In genomic region chr17:81166033-81166472, GRCh38 we compare ENCODE assay signal across 9 cellular contexts. TPM values are rescaled to one million over a fixed set of nuclear protein-coding genes. Genes with fewer than 3 reads are reported as not detected.
A peak's percentile ranks its signal among the peaks of the same experiment; 100 is the strongest.
DNase-seq lines count a peak whose midpoint lies in the region; ATAC-seq and TF ChIP-seq lines count a peak whose summit lies in the region.
"Had no signal": no experiment of that assay in that cellular context is flagged by ENCODE, and none has a peak within 500 bp of the region (broad histone marks: within the 10 kb centered on the region; RNA-seq: fewer than 3 reads in every experiment).

AATK (minus strand) TSS chr17:81166221; CDS start chr17:81165992, 229 bp downstream.

- BruUV-seq in IMR-90 (replicated peaks; lab: Mats Ljungman, UMichigan) (no TSS peak), OCI-LY7 (replicated peaks; lab: Mats Ljungman, UMichigan) (no TSS peak)

- TF ChIP-seq POLR2A in IMR-90 (IDR thresholded peaks at IDR 0.05; ENCODE audit: low read depth, low read length) (no peak), gastroesophageal sphincter (IDR thresholded peaks at IDR 0.05) (no peak)

- peaks cover 17% of the 10 kb centered on the region for H3K27me3 Mint-ChIP-seq in activated T-helper 1 cell treated with anti-CD3 and anti-CD28 coated beads, Interleukin-12 subunit alpha, Interleukin-12 subunit beta, Interleukin-2, Interleukin-4 antibody, amounts not matched to agents 30 ng/mL and 10 ng/mL and 1 ng/mL, durations not matched to agents 14 hours and 24 hours and 36 hours (ENCODE audit: insufficient read depth)

- DNase-seq in IMR-90 (no peak), occipital lobe (lab: John Stamatoyannopoulos, UW) (no peak), GOT3 (lab: John Stamatoyannopoulos, UW) (no peak), OCI-LY7 (ENCODE audit: low spot score) (no peak)
- DNase-seq in activated T-helper 1 cell treated with anti-CD3 and anti-CD28 coated beads, Interleukin-12 subunit alpha, Interleukin-12 subunit beta, Interleukin-2, Interleukin-4 antibody, amounts not matched to agents 30 ng/mL and 10 ng/mL and 1 ng/mL, durations not matched to agents 14 hours and 24 hours and 36 hours (ENCODE audit: low spot score): no peak
- no peak for DNase-seq in activated CD4-positive, alpha-beta T cell treated with anti-CD3 and anti-CD28 coated beads, Interleukin-2, amount 50 U/mL, for 1 hour
- DNase-seq: activated CD8-positive, alpha-beta memory T cell treated with anti-CD3 and anti-CD28 coated beads, Interleukin-2, amount 10 ng/mL, durations not matched to agents 7 days and 5 days had no signal

- H3K9me2 ChIP-seq in OCI-LY7 (ENCODE audit: insufficient read depth, low read length): no peaks in the 10 kb centered on the region

- peak; percentile 25; the same call in 1 of the 2 replicates for ATAC-seq in IMR-90 (ENCODE audit: low read depth)
- peak; percentile 29 for ATAC-seq in gastroesophageal sphincter
- ATAC-seq: activated CD8-positive, alpha-beta memory T cell treated with anti-CD3 and anti-CD28 coated beads, Interleukin-2, amount 10 ng/mL, durations not matched to agents 7 days and 5 days had no signal

- H2AK5ac ChIP-seq in IMR-90 (ENCODE audit: low read depth, low read length): no peak within 1 kb of the TSS

- no peaks in the 10 kb centered on the region for H3K9me1 ChIP-seq in IMR-90 (ENCODE audit: insufficient read depth, low read length)

- H3K4me1 ChIP-seq in ACC112 (ENCODE audit: control insufficient read depth, insufficient read depth, low read length, unreplicated experiment): no peaks in the 10 kb centered on the region
- H3K4me1 ChIP-seq in IMR-90 (ENCODE audit: control insufficient read depth, insufficient read depth, low read length): no peaks in the 10 kb centered on the region
- H3K4me1 ChIP-seq in gastroesophageal sphincter: peaks cover 0 to 26% (median 11%) of the 10 kb centered on the region in 3 donors
- no peaks in the 10 kb centered on the region for H3K4me1 ChIP-seq in OCI-LY7 (ENCODE audit: insufficient read depth, low read length, poor library complexity, severe bottlenecking)

- H4K91ac ChIP-seq in IMR-90 (ENCODE audit: insufficient read depth, low read depth, low read length): no peak within 1 kb of the TSS

- POLR2A ChIA-PET in IMR-90 (lab: Charles Lee; ENCODE audit: unreplicated experiment): no interaction called here
- POLR2A ChIA-PET in OCI-LY7 (lab: Charles Lee): no interaction called here

- in situ Hi-C loops in IMR-90 (cut with MboI; ENCODE audit: low sequenced_read_pairs): no loop called here

- no peak within 1 kb of the TSS for H4K5ac ChIP-seq in IMR-90 (ENCODE audit: low read depth, low read length)

- H2BK15ac ChIP-seq in IMR-90 (ENCODE audit: low read depth, low read length): no peak within 1 kb of the TSS

- H3K27ac Mint-ChIP-seq in activated T-helper 1 cell treated with anti-CD3 and anti-CD28 coated beads, Interleukin-12 subunit alpha, Interleukin-12 subunit beta, Interleukin-2, Interleukin-4 antibody, amounts not matched to agents 30 ng/mL and 10 ng/mL and 1 ng/mL, durations not matched to agents 14 hours and 24 hours and 36 hours: no peak within 1 kb of the TSS
- H3K27ac Mint-ChIP-seq: activated CD8-positive, alpha-beta memory T cell treated with anti-CD3 and anti-CD28 coated beads, Interleukin-2, amount 10 ng/mL, durations not matched to agents 7 days and 5 days had no signal

- intact Hi-C loops in IMR-90 (cut with micrococcal nuclease) (no loop called here), OCI-LY7 (cut with micrococcal nuclease; ENCODE audit: unreplicated experiment) (no loop called here)
- intact Hi-C loops in activated T-helper 1 cell treated with anti-CD3 and anti-CD28 coated beads, Interleukin-12 subunit alpha, Interleukin-12 subunit beta, Interleukin-2, Interleukin-4 antibody, amounts not matched to agents 30 ng/mL and 10 ng/mL and 1 ng/mL, durations not matched to agents 14 hours and 24 hours and 36 hours (cut with micrococcal nuclease): no loop called here

- no peak for TF ChIP-seq RAD21 in IMR-90 (IDR thresholded peaks at IDR 0.05; ENCODE audit: low read length)

- H3K9me3 Mint-ChIP-seq in activated T-helper 1 cell treated with anti-CD3 and anti-CD28 coated beads, Interleukin-12 subunit alpha, Interleukin-12 subunit beta, Interleukin-2, Interleukin-4 antibody, amounts not matched to agents 30 ng/mL and 10 ng/mL and 1 ng/mL, durations not matched to agents 14 hours and 24 hours and 36 hours: no peaks in the 10 kb centered on the region

- no peak within 1 kb of the TSS for H3K9ac ChIP-seq in IMR-90 (ENCODE audit: low read depth, low read length)

- no peak within 1 kb of the TSS for H3K4me3 Mint-ChIP-seq in activated T-helper 1 cell treated with anti-CD3 and anti-CD28 coated beads, Interleukin-12 subunit alpha, Interleukin-12 subunit beta, Interleukin-2, Interleukin-4 antibody, amounts not matched to agents 30 ng/mL and 10 ng/mL and 1 ng/mL, durations not matched to agents 14 hours and 24 hours and 36 hours
- H3K4me3 Mint-ChIP-seq: activated CD8-positive, alpha-beta memory T cell treated with anti-CD3 and anti-CD28 coated beads, Interleukin-2, amount 10 ng/mL, durations not matched to agents 7 days and 5 days had no signal

- dilution Hi-C loops in IMR-90 (cut with HindIII; ENCODE audit: low sequenced_read_pairs, unreplicated experiment): no loop called here

- TF ChIP-seq EP300 in gastroesophageal sphincter (IDR thresholded peaks at IDR 0.05): no peak

- TF ChIP-seq CTCF in IMR-90 (conservative IDR thresholded peaks at IDR 0.05; ENCODE audit: low read depth, low read length) (no peak), gastroesophageal sphincter (IDR thresholded peaks at IDR 0.05) (no peak), OCI-LY7 (conservative IDR thresholded peaks at IDR 0.05; ENCODE audit: low read length) (no peak)

- H3K36me3 Mint-ChIP-seq in activated T-helper 1 cell treated with anti-CD3 and anti-CD28 coated beads, Interleukin-12 subunit alpha, Interleukin-12 subunit beta, Interleukin-2, Interleukin-4 antibody, amounts not matched to agents 30 ng/mL and 10 ng/mL and 1 ng/mL, durations not matched to agents 14 hours and 24 hours and 36 hours (ENCODE audit: low read depth): no peaks in the 10 kb centered on the region
- H3K36me3 Mint-ChIP-seq: activated CD8-positive, alpha-beta memory T cell treated with anti-CD3 and anti-CD28 coated beads, Interleukin-2, amount 10 ng/mL, durations not matched to agents 7 days and 5 days had no signal

- peak within 1 kb of the TSS; percentile 54; the same call in 1 of the 2 replicates for H3K4me3 ChIP-seq in ACC112 (ENCODE audit: low read depth, low read length)
- H3K4me3 ChIP-seq in IMR-90 (ENCODE audit: insufficient read depth, low read depth, low read length): no peak within 1 kb of the TSS; the same call in 1 of the 2 replicates
- H3K4me3 ChIP-seq in gastroesophageal sphincter: peak within 1 kb of the TSS; percentile 42 to 59
- H3K4me3 ChIP-seq in OCI-LY7 (ENCODE audit: low read depth, low read length, poor library complexity, severe bottlenecking): no peak within 1 kb of the TSS

- H3K36me3 ChIP-seq in ACC112 (ENCODE audit: insufficient read depth, low read length) (no peaks in the 10 kb centered on the region), IMR-90 (ENCODE audit: control insufficient read depth, insufficient read depth, low read length) (no peaks in the 10 kb centered on the region), gastroesophageal sphincter (no peaks in the 10 kb centered on the region), OCI-LY7 (ENCODE audit: insufficient read depth, low read length) (no peaks in the 10 kb centered on the region)

- H2AK9ac ChIP-seq in IMR-90 (replicated peaks; ENCODE audit: low read depth, low read length, poor library complexity): no peak within 1 kb of the TSS

- no peak within 1 kb of the TSS for H2BK5ac ChIP-seq in IMR-90 (ENCODE audit: low read depth, low read length, poor library complexity, severe bottlenecking)

- H2AFZ ChIP-seq in ACC112 (ENCODE audit: low read length, unreplicated experiment) (no peak within 1 kb of the TSS), IMR-90 (replicated peaks; ENCODE audit: low read length, poor library complexity) (peak within 1 kb of the TSS; percentile 65), OCI-LY7 (ENCODE audit: low read length) (no peak within 1 kb of the TSS)

- H3K14ac ChIP-seq in IMR-90 (replicated peaks; ENCODE audit: low read depth, low read length): no peak within 1 kb of the TSS

- H3K9me3 ChIP-seq in IMR-90 (ENCODE audit: control insufficient read depth, insufficient read depth, low read length) (no peaks in the 10 kb centered on the region), gastroesophageal sphincter (no peaks in the 10 kb centered on the region), OCI-LY7 (ENCODE audit: low read length) (no peaks in the 10 kb centered on the region)

- H3K4me2 ChIP-seq in IMR-90 (ENCODE audit: low read depth, low read length) (no peak within 1 kb of the TSS), OCI-LY7 (ENCODE audit: low read length) (no peak within 1 kb of the TSS)

- H4K8ac ChIP-seq in IMR-90 (ENCODE audit: low read depth in 2 of 2, low read length in 2 of 2): no peak within 1 kb of the TSS

- no peak within 1 kb of the TSS for H3K27ac ChIP-seq in ACC112 (ENCODE audit: low read depth, low read length)
- H3K27ac ChIP-seq in IMR-90 (ENCODE audit: insufficient read depth, low read length): no peak within 1 kb of the TSS
- peak within 1 kb of the TSS in 3 of 4 donors; percentile 62 to 81 (median 72) for H3K27ac ChIP-seq in gastroesophageal sphincter
- no peak within 1 kb of the TSS for H3K27ac ChIP-seq in OCI-LY7 (ENCODE audit: low read depth, low read length, poor library complexity, severe bottlenecking)

- CTCF ChIA-PET in IMR-90 (lab: Yijun Ruan, JAX) (no interaction called here), OCI-LY7 (lab: Charles Lee; ENCODE audit: unreplicated experiment) (no interaction called here)

- peaks cover 27% of the 10 kb centered on the region; the same call in 1 of the 2 replicates for H3K27me3 ChIP-seq in ACC112 (ENCODE audit: insufficient read depth, low read length)
- peaks cover 54% of the 10 kb centered on the region for H3K27me3 ChIP-seq in IMR-90 (ENCODE audit: control insufficient read depth, insufficient read depth, low read length)
- H3K27me3 ChIP-seq in gastroesophageal sphincter: peaks cover 15% of the 10 kb centered on the region

- H4K20me1 ChIP-seq in IMR-90 (ENCODE audit: insufficient read depth, low read length) (0 out of 2 replicates have a peak, but pooled peaks cover 3% of the 10 kb centered on the region), OCI-LY7 (ENCODE audit: insufficient read depth, low read length) (no peaks in the 10 kb centered on the region)

- no peak within 1 kb of the TSS for H3K4ac ChIP-seq in IMR-90 (ENCODE audit: low read depth, low read length)

- no peak within 1 kb of the TSS for H3K18ac ChIP-seq in IMR-90 (ENCODE audit: low read depth, low read length)

- no peak within 1 kb of the TSS for H3K23ac ChIP-seq in IMR-90 (ENCODE audit: low read depth, low read length)

- H2BK20ac ChIP-seq in IMR-90 (ENCODE audit: low read depth, low read length): no peak within 1 kb of the TSS

- no peaks in the 10 kb centered on the region for H3K4me1 Mint-ChIP-seq in activated T-helper 1 cell treated with anti-CD3 and anti-CD28 coated beads, Interleukin-12 subunit alpha, Interleukin-12 subunit beta, Interleukin-2, Interleukin-4 antibody, amounts not matched to agents 30 ng/mL and 10 ng/mL and 1 ng/mL, durations not matched to agents 14 hours and 24 hours and 36 hours (ENCODE audit: low read depth)
- H3K4me1 Mint-ChIP-seq: activated CD8-positive, alpha-beta memory T cell treated with anti-CD3 and anti-CD28 coated beads, Interleukin-2, amount 10 ng/mL, durations not matched to agents 7 days and 5 days had no signal

- H2BK120ac ChIP-seq in IMR-90 (ENCODE audit: low read depth, low read length): no peak within 1 kb of the TSS

- H3K79me2 ChIP-seq in ACC112 (ENCODE audit: control insufficient read depth, insufficient read depth, low read length, unreplicated experiment) (no peaks in the 10 kb centered on the region), OCI-LY7 (ENCODE audit: insufficient read depth, low read depth, low read length) (no peaks in the 10 kb centered on the region)

- whole genome bisulfite sequencing in IMR-90 (ENCODE audit: extremely low coverage in 2 of 2, insufficient read length in 1 of 2), 2 experiments: 4% methylated on average over 10 of the region's 62 CpGs; no CpG with 5 or more reads in 1 of the 2 experiments
- no CpG with 5 or more reads among the region's 62 CpGs for WGBS in gastroesophageal sphincter (ENCODE audit: low coverage in 1 of 2), 2 donors

- no peak within 1 kb of the TSS for H3K56ac ChIP-seq in IMR-90 (ENCODE audit: extremely low read depth, insufficient read depth, low read length)

- H3K79me1 ChIP-seq in IMR-90 (ENCODE audit: low read depth in 1 of 2, low read length in 2 of 2): no peaks in the 10 kb centered on the region

RNA-seq across cellular contexts. Expression of gene AATK, which starts in this region (rescaled TPM):
- total RNA-seq in IMR-90 (2012; rRNA removed) (under 0.01 TPM in 1 of 2 replicates, not detected in the other), gastroesophageal sphincter (10 to 100 TPM; 14.5 to 28.0 (median 22.1) TPM), occipital lobe (10.1 TPM), OCI-LY7 (2022) (not detected in 2 replicates)
- polyA plus RNA-seq in IMR-90 (2012; rRNA removed): 0.21 and 0.26 TPM in 2 replicates
- polyA plus RNA-seq in IMR-90 (2012; cell fraction: cytosol; rRNA removed): 0.05 and 0.24 TPM in 2 replicates
- polyA plus RNA-seq in IMR-90 (2012; cell fraction: nucleus; rRNA removed; ENCODE audit: low replicate concordance): 0.38 and 0.65 TPM in 2 replicates
- 0.61 and 0.62 TPM in 2 replicates for total RNA-seq in activated T-helper 1 cell treated with anti-CD3 and anti-CD28 coated beads, Interleukin-12 subunit alpha, Interleukin-12 subunit beta, Interleukin-2, Interleukin-4 antibody, amounts not matched to agents 30 ng/mL and 10 ng/mL and 1 ng/mL, durations not matched to agents 14 hours and 24 hours and 36 hours
- 0.03 TPM in 1 of 2 replicates, not detected in the other for total RNA-seq in OCI-LY7 (2014; rRNA removed; shearing (Covaris generic))

Comparison
In these comparisons a context has a peak if more than half of its experiments do, and no peak if none do; other contexts are left out.
1. Peak in ATAC-seq in IMR-90; RNA of the gene not detected or under 1 TPM.
2. H3K27ac ChIP-seq: peak in gastroesophageal sphincter (3 of 4); none in ACC112 (single experiment), IMR-90 (single experiment) and OCI-LY7 (single experiment).
3. H3K4me3 ChIP-seq: peak in ACC112 (single experiment) and gastroesophageal sphincter (2 of 2); none in IMR-90 (single experiment) and OCI-LY7 (single experiment).